ENCODE assay signal across 14 cellular contexts in genomic region chr1:224629965-224630364, GRCh38.
"Had no signal": no experiment of that assay in that cellular context is flagged by ENCODE, and none has a peak within 500 bp of the region (broad histone marks: within the 10 kb centered on the region; RNA-seq: fewer than 3 reads in every experiment).

No MANE protein-coding gene starts in this region.

- H3K27me3 ChIP-seq: gastroesophageal sphincter, pancreas, upper lobe of left lung had no signal

- H3K36me3 ChIP-seq: gastroesophageal sphincter, pancreas, upper lobe of left lung had no signal

- DNase-seq: amniotic stem cell; cerebellar nuclear complex; kidney; left ventricle myocardium superior; mesenchymal stem cell; pancreas; retina; stimulated activated CD4-positive, alpha-beta T cell treated with anti-CD3 and anti-CD28 coated beads, Interleukin-4, amount 100 ng/mL, for 1 hour; stimulated activated CD8-positive, alpha-beta memory T cell treated with anti-CD3 and anti-CD28 coated beads, Interleukin-4, amount 100 ng/mL, for 48 hours; stimulated activated naive CD8-positive, alpha-beta T cell treated with anti-CD3 and anti-CD28 coated beads, Interleukin-15, Interleukin-2, amounts not matched to agents 100 U/mL and 50 U/mL, for 24 hours; upper lobe of left lung had no signal

- H3K27ac ChIP-seq: gastroesophageal sphincter, pancreas, upper lobe of left lung had no signal

- H3K9me3 ChIP-seq: gastroesophageal sphincter, pancreas, upper lobe of left lung had no signal

- H3K4me3 ChIP-seq: gastroesophageal sphincter, pancreas, upper lobe of left lung had no signal

- H3K4me1 ChIP-seq: gastroesophageal sphincter, upper lobe of left lung had no signal

- ATAC-seq: activated CD4-positive, CD25-positive, alpha-beta regulatory T cell treated with anti-CD3 and anti-CD28 coated beads, Interleukin-2, amount 50 U/mL, for 24 hours; activated naive CD4-positive, alpha-beta T cell treated with anti-CD3 and anti-CD28 coated beads, Interleukin-2, amount 50 U/mL, for 72 hours; gastroesophageal sphincter; left ventricle myocardium superior; pancreas; stimulated activated naive CD8-positive, alpha-beta T cell treated with anti-CD3 and anti-CD28 coated beads, Interleukin-15, Interleukin-2, amounts not matched to agents 100 U/mL and 50 U/mL, for 24 hours had no signal
